Comparison of ENCODE assay signal across 26 cellular contexts in genomic region chrX:20019672-20020365, GRCh38.
"Had no signal": no experiment of that assay in that cellular context is flagged by ENCODE, and none has a peak within 500 bp of the region (broad histone marks: within the 10 kb centered on the region; RNA-seq: fewer than 3 reads in every experiment).

No MANE protein-coding gene starts in this region.

- H3K9me3 ChIP-seq: lower lobe of right lung, pancreas, prostate gland, suprapubic skin, tibial artery had no signal

- H3K4me1 ChIP-seq: ascending aorta, lower lobe of right lung, pancreas, prostate gland, suprapubic skin, tibial artery had no signal

- H3K4me1 Mint-ChIP-seq: activated CD4-positive, alpha-beta memory T cell treated with anti-CD3 and anti-CD28 coated beads, Interleukin-2, amount 10 ng/mL, durations not matched to agents 7 days and 5 days; activated CD4-positive, alpha-beta T cell treated with anti-CD3 and anti-CD28 coated beads, Interleukin-2, amount 10 ng/mL, durations not matched to agents 7 days and 5 days; activated naive CD4-positive, alpha-beta T cell treated with anti-CD3 and anti-CD28 coated beads, Interleukin-2, amount 10 ng/mL, durations not matched to agents 7 days and 5 days; activated naive CD8-positive, alpha-beta T cell treated with anti-CD3 and anti-CD28 coated beads, Interleukin-2, amount 10 ng/mL, durations not matched to agents 7 days and 5 days had no signal

- H3K4me3 Mint-ChIP-seq: activated CD4-positive, alpha-beta memory T cell treated with anti-CD3 and anti-CD28 coated beads, Interleukin-2, amount 10 ng/mL, durations not matched to agents 7 days and 5 days; activated CD4-positive, alpha-beta T cell treated with anti-CD3 and anti-CD28 coated beads, Interleukin-2, amount 10 ng/mL, durations not matched to agents 7 days and 5 days; activated naive CD4-positive, alpha-beta T cell treated with anti-CD3 and anti-CD28 coated beads, Interleukin-2, amount 10 ng/mL, durations not matched to agents 7 days and 5 days; activated naive CD8-positive, alpha-beta T cell treated with anti-CD3 and anti-CD28 coated beads, Interleukin-2, amount 10 ng/mL, durations not matched to agents 7 days and 5 days; activated T-cell treated with anti-CD3 and anti-CD28 coated beads, Interleukin-2, amount 50 U/mL, for 24 hours; T-helper 1 cell treated with Interleukin-12 subunit alpha and Interleukin-12 subunit beta and Interleukin-4 antibody, amounts not matched to agents 30 μg/mL and 1 μg/mL, for 36 hours had no signal

- DNase-seq: activated CD4-positive, alpha-beta memory T cell treated with anti-CD3 and anti-CD28 coated beads, Interleukin-2, amount 10 ng/mL, durations not matched to agents 7 days and 5 days; activated CD4-positive, alpha-beta T cell treated with anti-CD3 and anti-CD28 coated beads for 1 hour; activated CD4-positive, alpha-beta T cell treated with anti-CD3 and anti-CD28 coated beads, Interleukin-2, amount 10 ng/mL, durations not matched to agents 7 days and 5 days; activated CD8-positive, alpha-beta memory T cell treated with anti-CD3 and anti-CD28 coated beads, Interleukin-2, amount 50 U/mL, for 48 hours; activated gamma-delta T cell; activated naive CD4-positive, alpha-beta T cell treated with anti-CD3 and anti-CD28 coated beads, Interleukin-2, amount 10 ng/mL, durations not matched to agents 7 days and 5 days; activated naive CD8-positive, alpha-beta T cell treated with anti-CD3 and anti-CD28 coated beads, Interleukin-2, amount 10 ng/mL, durations not matched to agents 7 days and 5 days; activated T-cell treated with anti-CD3 and anti-CD28 coated beads, Interleukin-2, amount 50 U/mL, for 24 hours; brain microvascular endothelial cell; central memory CD4-positive, alpha-beta T cell; foreskin fibroblast; head of caudate nucleus; lower lobe of right lung; mesenchymal stem cell; nucleus accumbens; pancreas; stimulated activated CD4-positive, alpha-beta T cell treated with anti-CD3 and anti-CD28 coated beads, Interleukin-15, amount 100 ng/mL, for 24 hours; stimulated activated CD4-positive, alpha-beta T cell treated with anti-CD3 and anti-CD28 coated beads, Interleukin-2, amount 100 ng/mL, for 24 hours; stimulated activated naive CD4-positive, alpha-beta T cell; T1000; tibial artery had no signal

- H3K27ac ChIP-seq: ascending aorta, brain microvascular endothelial cell, lower lobe of right lung, pancreas, prostate gland, suprapubic skin, tibial artery had no signal

- H3K27me3 Mint-ChIP-seq: activated CD4-positive, alpha-beta T cell treated with anti-CD3 and anti-CD28 coated beads, Interleukin-2, amount 10 ng/mL, durations not matched to agents 7 days and 5 days; activated naive CD4-positive, alpha-beta T cell treated with anti-CD3 and anti-CD28 coated beads, Interleukin-2, amount 10 ng/mL, durations not matched to agents 7 days and 5 days; activated naive CD8-positive, alpha-beta T cell treated with anti-CD3 and anti-CD28 coated beads, Interleukin-2, amount 10 ng/mL, durations not matched to agents 7 days and 5 days; activated T-cell treated with anti-CD3 and anti-CD28 coated beads, Interleukin-2, amount 50 U/mL, for 24 hours had no signal

- H3K27me3 ChIP-seq: ascending aorta, brain microvascular endothelial cell, pancreas, suprapubic skin, tibial artery had no signal

- H3K36me3 ChIP-seq: ascending aorta, brain microvascular endothelial cell, lower lobe of right lung, pancreas, prostate gland, suprapubic skin, tibial artery had no signal

- H3K27ac Mint-ChIP-seq: activated CD4-positive, alpha-beta memory T cell treated with anti-CD3 and anti-CD28 coated beads, Interleukin-2, amount 10 ng/mL, durations not matched to agents 7 days and 5 days; activated CD4-positive, alpha-beta T cell treated with anti-CD3 and anti-CD28 coated beads, Interleukin-2, amount 10 ng/mL, durations not matched to agents 7 days and 5 days; activated naive CD4-positive, alpha-beta T cell treated with anti-CD3 and anti-CD28 coated beads, Interleukin-2, amount 10 ng/mL, durations not matched to agents 7 days and 5 days; activated naive CD8-positive, alpha-beta T cell treated with anti-CD3 and anti-CD28 coated beads, Interleukin-2, amount 10 ng/mL, durations not matched to agents 7 days and 5 days; activated T-cell treated with anti-CD3 and anti-CD28 coated beads, Interleukin-2, amount 50 U/mL, for 24 hours; T-helper 1 cell treated with Interleukin-12 subunit alpha and Interleukin-12 subunit beta and Interleukin-4 antibody, amounts not matched to agents 30 μg/mL and 1 μg/mL, for 36 hours had no signal

- H3K4me3 ChIP-seq: ascending aorta, lower lobe of right lung, pancreas, prostate gland, suprapubic skin, tibial artery had no signal

- ATAC-seq: esophagus mucosa, lower lobe of right lung, pancreas had no signal

- H3K36me3 Mint-ChIP-seq: activated naive CD4-positive, alpha-beta T cell treated with anti-CD3 and anti-CD28 coated beads, Interleukin-2, amount 10 ng/mL, durations not matched to agents 7 days and 5 days had no signal
